In the genomic region with DNA sequence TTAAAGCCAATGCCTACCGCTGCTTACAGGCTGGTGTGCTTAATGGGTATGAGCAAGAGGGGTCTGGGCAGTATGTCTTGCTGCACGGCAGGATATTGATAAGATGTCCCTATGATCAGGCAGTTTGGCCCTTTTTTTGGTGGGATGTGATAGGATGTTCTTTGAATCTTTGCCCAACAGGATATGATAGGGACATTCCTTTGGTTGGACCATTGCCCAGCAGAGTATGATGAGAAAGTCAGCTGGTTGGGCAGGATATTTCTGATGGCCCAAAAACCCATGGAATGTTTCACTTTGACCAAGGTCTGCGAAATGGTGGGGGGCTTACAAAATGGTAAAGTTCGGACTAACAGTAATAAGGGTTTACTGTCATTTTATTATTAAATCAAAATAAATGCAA, we compare ENCODE assay signal across 1 cellular context.
TF ChIP-seq lines count a peak whose summit lies in the region.

No MANE protein-coding gene starts in this region.

TF ChIP-seq in WTC11, 78 proteins besides CTCF, POLR2A, EP300 and RAD21 (continued from another document):
- TF ChIP-seq, protein P1, sequence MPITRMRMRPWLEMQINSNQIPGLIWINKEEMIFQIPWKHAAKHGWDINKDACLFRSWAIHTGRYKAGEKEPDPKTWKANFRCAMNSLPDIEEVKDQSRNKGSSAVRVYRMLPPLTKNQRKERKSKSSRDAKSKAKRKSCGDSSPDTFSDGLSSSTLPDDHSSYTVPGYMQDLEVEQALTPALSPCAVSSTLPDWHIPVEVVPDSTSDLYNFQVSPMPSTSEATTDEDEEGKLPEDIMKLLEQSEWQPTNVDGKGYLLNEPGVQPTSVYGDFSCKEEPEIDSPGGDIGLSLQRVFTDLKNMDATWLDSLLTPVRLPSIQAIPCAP (CRISPR knock-in tag; IDR thresholded peaks at IDR 0.05) = no peak
- no peak for TF ChIP-seq OVOL2 (CRISPR knock-in tag; IDR thresholded peaks at IDR 0.05; ENCODE audit: borderline replicate concordance)
- TF ChIP-seq KAT7 (CRISPR knock-in tag; IDR thresholded peaks at IDR 0.05; ENCODE audit: borderline replicate concordance) = no peak
- no peak for TF ChIP-seq NFATC4 (CRISPR knock-in tag; IDR thresholded peaks at IDR 0.05)
